Comparison of ENCODE assay signal across 7 cellular contexts in genomic region chr12:111446044-111446581, GRCh38.
A peak's percentile ranks its signal among the peaks of the same experiment; 100 is the strongest.
DNase-seq lines count a peak whose midpoint lies in the region; ATAC-seq and TF ChIP-seq lines count a peak whose summit lies in the region.

No MANE protein-coding gene starts in this region.

- no peak overlapping the region for H3K4me3 ChIP-seq in effector memory CD4-positive, alpha-beta T cell (ENCODE audit: insufficient read depth, low read depth, low read length, poor library complexity, severe bottlenecking)

- peaks cover 51% of the 10 kb centered on the region for H3K36me3 Mint-ChIP-seq in nephron (ENCODE audit: low read depth)

- H3K36me3 ChIP-seq in effector memory CD4-positive, alpha-beta T cell (ENCODE audit: control insufficient read depth, insufficient read depth, low read length): peaks cover 40% of the 10 kb centered on the region

- H3K27me3 Mint-ChIP-seq in nephron (ENCODE audit: low read depth): no peaks in the 10 kb centered on the region

- peak overlapping the region; percentile 78 for H3K27ac ChIP-seq in effector memory CD4-positive, alpha-beta T cell (ENCODE audit: insufficient read depth, low read length, poor library complexity, severe bottlenecking)

- no peaks in the 10 kb centered on the region for H3K27me3 ChIP-seq in effector memory CD4-positive, alpha-beta T cell (replicated peaks; ENCODE audit: control insufficient read depth, insufficient read depth, low read length, poor library complexity, severe bottlenecking)

- H3K4me3 Mint-ChIP-seq in nephron: no peak overlapping the region

- H3K9me3 Mint-ChIP-seq in nephron: no peaks in the 10 kb centered on the region

- H3K27ac Mint-ChIP-seq in nephron: peak overlapping the region; percentile 66 to 94 (median 75)

- H3K4me1 ChIP-seq in effector memory CD4-positive, alpha-beta T cell (ENCODE audit: control insufficient read depth, insufficient read depth, low read length, poor library complexity, severe bottlenecking): peaks cover 66% of the 10 kb centered on the region

- H3K9me3 ChIP-seq in effector memory CD4-positive, alpha-beta T cell (ENCODE audit: control insufficient read depth, low read length): no peaks in the 10 kb centered on the region

- DNase-seq in HCEC 1CT (peak; percentile 64), NCI-H69 (lab: John Stamatoyannopoulos, UW) (peak; percentile 80)
- no peak for DNase-seq in effector memory CD4-positive, alpha-beta T cell

- TF ChIP-seq CTCF in nephron (IDR thresholded peaks at IDR 0.05; ENCODE audit: unreplicated experiment in 3 of 3): no peak

- ATAC-seq in HG03045 (IDR thresholded peaks at IDR 0.05; ENCODE audit: unreplicated experiment) (no peak), HG03135 (IDR thresholded peaks at IDR 0.05; ENCODE audit: unreplicated experiment) (no peak), HG03039 (IDR thresholded peaks at IDR 0.05; ENCODE audit: unreplicated experiment) (no peak)

- peaks cover 49% of the 10 kb centered on the region for H3K4me1 Mint-ChIP-seq in nephron

Comparison
In these comparisons a context has a peak if more than half of its experiments do, and no peak if none do; other contexts are left out.
1. DNase-seq: peak in HCEC 1CT (single experiment) and NCI-H69 (single experiment); none in effector memory CD4-positive, alpha-beta T cell (0 of 3).